ENCODE assay signal across 25 cellular contexts in genomic region chr1:173925306-173926242, GRCh38. TPM values are rescaled to one million over a fixed set of nuclear protein-coding genes. Genes with fewer than 3 reads are reported as not detected.
DNase-seq lines count a peak whose midpoint lies in the region; ATAC-seq, FAIRE-seq and TF ChIP-seq lines count a peak whose summit lies in the region.
"Had no signal": no experiment of that assay in that cellular context is flagged by ENCODE, and none has a peak within 500 bp of the region (broad histone marks: within the 10 kb centered on the region; RNA-seq: fewer than 3 reads in every experiment).

No MANE protein-coding gene starts in this region.

- TF ChIP-seq EP300 in HepG2 (IDR thresholded peaks at IDR 0.05; ENCODE audit: low read depth in 2 of 2, low read length in 2 of 2) (peak in 1 of 2 experiments; percentile 45; a peak in 1 of 4 replicates), HepG2 (CRISPR knock-in tag; IDR thresholded peaks at IDR 0.05; ENCODE audit: borderline replicate concordance) (no peak)

- H3K4me3 Mint-ChIP-seq in H9 = no peak overlapping the region
- H3K4me3 Mint-ChIP-seq in astrocyte (ENCODE audit: unreplicated experiment) = no peak overlapping the region
- H3K4me3 Mint-ChIP-seq: CD4-positive, alpha-beta T cell; T-cell had no signal

- intact Hi-C loops in HepG2 (cut with micrococcal nuclease; ENCODE audit: unreplicated experiment) = loop anchor here (5.0 kb wide), 1 partner anchor 58 kb away; the partner anchor contains the start of genes GAS5 and ZBTB37

- H3K14ac ChIP-seq in H9 (ENCODE audit: insufficient read depth, low read length) = no peak overlapping the region

- no peak overlapping the region for H3K9ac ChIP-seq in H9 (ENCODE audit: extremely low read depth, insufficient read length, low read length)
- no peak overlapping the region for H3K9ac ChIP-seq in astrocyte (ENCODE audit: low read length)
- no peak overlapping the region for H3K9ac ChIP-seq in HepG2 (ENCODE audit: insufficient read depth, low read depth, low read length)

- H3K27ac ChIP-seq in H9 (ENCODE audit: insufficient read length, low read depth, low read length) (no peak overlapping the region), astrocyte (ENCODE audit: low read depth, low read length) (no peak overlapping the region), HepG2 (ENCODE audit: extremely low read length, insufficient read depth, low read length) (peak overlapping the region; percentile 78), small intestine (ENCODE audit: low read depth in 1 of 2, low read length in 1 of 2) (no peak overlapping the region)
- H3K27ac ChIP-seq: HL-60 had no signal

- POLR2A ChIA-PET in HepG2 (lab: Yijun Ruan, JAX) = interaction anchor here (0.9 to 3.4 kb wide), 3 partner anchors 8 to 58 kb away, joined by 3 to 18 read pairs (median 16); partner anchors contain the start of genes GAS5, SERPINC1 and ZBTB37

- H2BK12ac ChIP-seq in H9 (ENCODE audit: insufficient read length, low read depth, low read length) = no peak overlapping the region

- no peak overlapping the region for H4K91ac ChIP-seq in H9 (ENCODE audit: insufficient read length, low read depth, low read length)

- DNase-seq in H9 = no peak
- no peak for DNase-seq in astrocyte (ENCODE audit: low read depth)
- peak; percentile 77 for DNase-seq in HepG2 (ENCODE audit: low spot score)
- DNase-seq in small intestine = peak; percentile 81
- DNase-seq in NCI-H2107 (lab: John Stamatoyannopoulos, UW) = no peak
- DNase-seq in activated naive CD4-positive, alpha-beta T cell treated with anti-CD3 and anti-CD28 coated beads, Interleukin-2, amount 50 U/mL, for 16 hours = no peak
- DNase-seq: BE2C; CD4-positive, alpha-beta T cell; DMS153; GDM1; GOT3; IMR-90; Kasumi-1; NCI-H1105; NCI-H2081; NCI-H510A treated with DMSO at 0.1 percent for 48 hours; NCI-H774; RPMI8226; SHP77 treated with DMSO at 0.1 percent for 48 hours; T-cell had no signal

- H3K9me3 Mint-ChIP-seq in H9 = no peaks in the 10 kb centered on the region
- peaks cover 4% of the 10 kb centered on the region for H3K9me3 Mint-ChIP-seq in astrocyte (ENCODE audit: unreplicated experiment)
- H3K9me3 Mint-ChIP-seq: CD4-positive, alpha-beta T cell; T-cell had no signal

- no peak overlapping the region for H2AFZ ChIP-seq in H9 (ENCODE audit: low read length)
- no peak overlapping the region for H2AFZ ChIP-seq in astrocyte (ENCODE audit: low read depth, low read length)
- no peak overlapping the region for H2AFZ ChIP-seq in HepG2 (ENCODE audit: low read length)

- no peak overlapping the region for H3K56ac ChIP-seq in H9 (ENCODE audit: insufficient read length, low read depth, low read length)

- CTCF ChIA-PET in HepG2 (lab: Yijun Ruan, JAX; ENCODE audit: low intra/inter-chr PET ratio, low total read pairs) = no interaction called here

- H4K20me1 ChIP-seq in H9 (ENCODE audit: control insufficient read depth, insufficient read depth, insufficient read length) (no peaks in the 10 kb centered on the region), astrocyte (ENCODE audit: insufficient read depth, low read length) (no peaks in the 10 kb centered on the region), HepG2 (ENCODE audit: insufficient read depth, low read length) (no peaks in the 10 kb centered on the region)

- TF ChIP-seq RAD21 in HepG2 (CRISPR knock-in tag; IDR thresholded peaks at IDR 0.05) = no peak

- H3K27me3 ChIP-seq in H9 (ENCODE audit: insufficient read depth, low read length) = no peaks in the 10 kb centered on the region
- H3K27me3 ChIP-seq in astrocyte (ENCODE audit: insufficient read depth, low read length) = peaks cover 3% of the 10 kb centered on the region
- no peaks in the 10 kb centered on the region for H3K27me3 ChIP-seq in HepG2 (ENCODE audit: control insufficient read depth in 1 of 2, insufficient read depth in 2 of 2, low read length in 2 of 2)
- no peaks in the 10 kb centered on the region for H3K27me3 ChIP-seq in small intestine (ENCODE audit: control insufficient read depth in 2 of 2, insufficient read depth in 2 of 2, low read length in 2 of 2)
- H3K27me3 ChIP-seq: BE2C had no signal

- no peaks in the 10 kb centered on the region for H3K36me3 ChIP-seq in astrocyte (ENCODE audit: insufficient read depth, low read length)
- no peaks in the 10 kb centered on the region for H3K36me3 ChIP-seq in HepG2 (replicated peaks in 1 of 2; ENCODE audit: control insufficient read depth in 1 of 2, insufficient read depth in 2 of 2, low read length in 2 of 2)
- no peaks in the 10 kb centered on the region for H3K36me3 ChIP-seq in small intestine (ENCODE audit: control insufficient read depth in 2 of 2, insufficient read depth in 2 of 2, low read length in 2 of 2)
- H3K36me3 ChIP-seq: BE2C had no signal

- H3K36me3 Mint-ChIP-seq in H9 (ENCODE audit: insufficient read depth in 1 of 3, low read depth in 3 of 3) (peaks cover 0 to 4% (median 0%) of the 10 kb centered on the region in 3 experiments; a peak in 2 of 7 replicates), astrocyte (ENCODE audit: low read depth, unreplicated experiment) (peaks cover 5% of the 10 kb centered on the region)
- H3K36me3 Mint-ChIP-seq: T-cell had no signal

- ATAC-seq in HepG2 = peak; percentile 96
- no peak for ATAC-seq in GM19463 (IDR thresholded peaks at IDR 0.05; ENCODE audit: unreplicated experiment)
- ATAC-seq in GM18873 (IDR thresholded peaks at IDR 0.05; ENCODE audit: low FRiP score, unreplicated experiment) = no peak
- ATAC-seq: T-cell had no signal

- H2BK15ac ChIP-seq in H9 (ENCODE audit: low read depth, low read length) = no peak overlapping the region

- no CpG with 5 or more reads among the region's 8 CpGs for WGBS in H9 (ENCODE audit: extremely low coverage, insufficient read length, low lambda C conversion rate)
- 15% methylated on average over 6 of the region's 8 CpGs for WGBS in HepG2 (ENCODE audit: low lambda C conversion rate)
- WGBS in small intestine, 3 donors = 71 to 89% (median 77%) methylated on average over 8 of the region's 8 CpGs

- H3K27ac Mint-ChIP-seq in H9 = peak overlapping the region in 1 of 3 experiments; percentile 10; a peak in 2 of 7 replicates
- peak overlapping the region; percentile 62 for H3K27ac Mint-ChIP-seq in astrocyte (ENCODE audit: unreplicated experiment)
- H3K27ac Mint-ChIP-seq: CD4-positive, alpha-beta T cell; T-cell had no signal

- H4K5ac ChIP-seq in H9 (ENCODE audit: insufficient read length, low read depth, low read length) = no peak overlapping the region

- H3K4me1 ChIP-seq in H9 (ENCODE audit: insufficient read depth, low read length) = no peaks in the 10 kb centered on the region
- H3K4me1 ChIP-seq in astrocyte (ENCODE audit: insufficient read depth, low read length) = no peaks in the 10 kb centered on the region
- H3K4me1 ChIP-seq in HepG2 (ENCODE audit: insufficient read depth, low read length) = peaks cover 28% of the 10 kb centered on the region
- no peaks in the 10 kb centered on the region for H3K4me1 ChIP-seq in small intestine (ENCODE audit: control insufficient read depth in 2 of 2, insufficient read depth in 1 of 2, low read depth in 1 of 2, low read length in 1 of 2)
- H3K4me1 ChIP-seq: BE2C had no signal

- H3K79me2 ChIP-seq in H9 (ENCODE audit: insufficient read depth, low read length) = no peaks in the 10 kb centered on the region
- no peaks in the 10 kb centered on the region for H3K79me2 ChIP-seq in astrocyte (ENCODE audit: insufficient read depth, low read length)
- H3K79me2 ChIP-seq in HepG2 (ENCODE audit: insufficient read depth, low read length) = no peaks in the 10 kb centered on the region

- H3K4me2 ChIP-seq in H9 (ENCODE audit: insufficient read depth, insufficient read length, low read length) (no peak overlapping the region), astrocyte (ENCODE audit: low read length) (no peak overlapping the region), HepG2 (ENCODE audit: low read depth, low read length) (peak overlapping the region; percentile 63)

- H3K4me1 Mint-ChIP-seq in H9 (no peaks in the 10 kb centered on the region), astrocyte (ENCODE audit: low read depth, unreplicated experiment) (peaks cover 3% of the 10 kb centered on the region)
- H3K4me1 Mint-ChIP-seq: T-cell had no signal

- H3K18ac ChIP-seq in H9 (ENCODE audit: insufficient read length, low read depth, low read length) = no peak overlapping the region

- no peak overlapping the region for H4K8ac ChIP-seq in H9 (replicated peaks; ENCODE audit: insufficient read length, low read depth, low read length)

- H3T11ph ChIP-seq in H9 (ENCODE audit: low read length) = no peak overlapping the region

- no peak overlapping the region for H3K23ac ChIP-seq in H9 (ENCODE audit: insufficient read length, low read depth, low read length)

- H3K4ac ChIP-seq in H9 (ENCODE audit: low read depth, low read length) = no peak overlapping the region

- H3K27me3 Mint-ChIP-seq in H9 (ENCODE audit: low read depth) = peaks cover 2% of the 10 kb centered on the region
- H3K27me3 Mint-ChIP-seq in astrocyte (ENCODE audit: low read depth, unreplicated experiment) = peaks cover 1% of the 10 kb centered on the region
- H3K27me3 Mint-ChIP-seq: CD4-positive, alpha-beta T cell; T-cell had no signal

- H3K23me2 ChIP-seq in H9 (ENCODE audit: insufficient read length, low read depth, low read length, poor library complexity, severe bottlenecking) = no peaks in the 10 kb centered on the region

- H2BK5ac ChIP-seq in H9 (ENCODE audit: insufficient read length, low read length) = no peak overlapping the region

- no peak overlapping the region for H2AK5ac ChIP-seq in H9 (ENCODE audit: insufficient read length, low read length)

- H3K79me1 ChIP-seq in H9 (ENCODE audit: insufficient read depth, low read depth, low read length, poor library complexity, severe bottlenecking) = no peaks in the 10 kb centered on the region

- no peak overlapping the region for H2BK120ac ChIP-seq in H9 (ENCODE audit: low read depth, low read length, poor library complexity, severe bottlenecking)

- no peak for FAIRE-seq in astrocyte (lab: Jason Lieb, UNC)
- peak; percentile 99 for FAIRE-seq in HepG2 (lab: Jason Lieb, UNC)
- FAIRE-seq in small intestine (lab: Jason Lieb, UNC) = no peak

- BruUV-seq in HepG2 (replicated peaks; lab: Mats Ljungman, UMichigan) = TSS peak; percentile 50

- H3K9me3 ChIP-seq in H9 (ENCODE audit: control insufficient read depth, low read depth, low read length) (no peaks in the 10 kb centered on the region), astrocyte (ENCODE audit: insufficient read depth, low read depth, low read length) (no peaks in the 10 kb centered on the region), HepG2 (ENCODE audit: low read length) (no peaks in the 10 kb centered on the region), small intestine (ENCODE audit: control insufficient read depth, low read depth) (no peaks in the 10 kb centered on the region)
- H3K9me3 ChIP-seq: BE2C had no signal

- peak overlapping the region; percentile 45 for H2BK20ac ChIP-seq in H9 (ENCODE audit: low read depth, low read length, poor library complexity, severe bottlenecking)

- H3K4me3 ChIP-seq in astrocyte (ENCODE audit: insufficient read depth, low read depth, low read length) = no peak overlapping the region
- H3K4me3 ChIP-seq in HepG2 (replicated peaks in 1 of 3; ENCODE audit: insufficient read depth in 1 of 3, low read depth in 2 of 3, low read length in 3 of 3) = peak overlapping the region in 1 of 3 experiments; percentile 29; a peak in 3 of 6 replicates
- no peak overlapping the region for H3K4me3 ChIP-seq in small intestine (ENCODE audit: low read depth in 1 of 2, low read length in 2 of 2)

- TF ChIP-seq POLR2A in HepG2 (IDR thresholded peaks at IDR 0.05; ENCODE audit: insufficient read depth in 1 of 2, low read depth in 2 of 2, low read length in 2 of 2) = peak; percentile 54 to 59; a peak in 2 of 4 replicates

- TF ChIP-seq CTCF in H9 (conservative IDR thresholded peaks at IDR 0.05) (no peak), astrocyte (IDR thresholded peaks at IDR 0.05; ENCODE audit: insufficient read depth, low read depth, low read length) (no peak), HepG2 (CRISPR knock-in tag; IDR thresholded peaks at IDR 0.05) (no peak)

- in situ Hi-C loops in HepG2 (cut with HindIII; ENCODE audit: extremely low pct_ligation_motif_present, low pct_unique_long_range_greater_than_20kb) = no loop called here

RNA-seq across cellular contexts. Expression of gene SERPINC1, which starts 8.4 kb away (rescaled TPM):
- total RNA-seq in H9 (2021) (not detected in 2 replicates), astrocyte (not detected in 2 replicates), HepG2 (2016; rRNA removed; fragmentation: Illumina TruSeq; extraction: Trizol) (107 and 205 TPM in 2 replicates)
- total RNA-seq in HepG2 (2016; cell fraction: cytosol; rRNA removed; fragmentation: Illumina TruSeq; extraction: Trizol; ENCODE audit: low read depth) = 28.3 and 30.3 TPM in 2 replicates
- 108 and 201 TPM in 2 replicates for total RNA-seq in HepG2 (2016; cell fraction: insoluble cytoplasmic fraction; rRNA removed; fragmentation: Illumina TruSeq; extraction: Trizol)
- 48.9 and 54.3 TPM in 2 replicates for total RNA-seq in HepG2 (2016; cell fraction: membrane; rRNA removed; fragmentation: Illumina TruSeq; extraction: Trizol)
- total RNA-seq in HepG2 (2016; cell fraction: nucleus; rRNA removed; fragmentation: Illumina TruSeq; extraction: Trizol) = 132 and 161 TPM in 2 replicates
- polyA plus RNA-seq in HepG2 (2011; rRNA removed) (142 and 156 TPM in 2 replicates), small intestine (under 1 TPM in 2 of 3 donors, not detected in 1; 0.19 to 0.89 TPM)
- 97.8 and 129 TPM in 2 replicates for polyA plus RNA-seq in HepG2 (2011; cell fraction: cytosol; rRNA removed)
- polyA plus RNA-seq in HepG2 (2011; cell fraction: nucleus; rRNA removed) = 61.6 and 79.0 TPM in 2 replicates
- polyA plus RNA-seq in HepG2 (2012) = 101 and 161 TPM in 2 replicates
- 35.4 and 37.9 TPM in 2 replicates for polyA plus RNA-seq in HepG2 (2016; cell fraction: cytosol; fragmentation: Illumina TruSeq; extraction: Trizol; ENCODE audit: low read depth)
- polyA plus RNA-seq in HepG2 (2016; cell fraction: insoluble cytoplasmic fraction; fragmentation: Illumina TruSeq; extraction: Trizol; ENCODE audit: low read depth) = 101 and 108 TPM in 2 replicates
- polyA plus RNA-seq in HepG2 (2016; cell fraction: membrane; fragmentation: Illumina TruSeq; extraction: Trizol; ENCODE audit: low read depth) = 43.2 and 51.7 TPM in 2 replicates
- 186 and 191 TPM in 2 replicates for polyA plus RNA-seq in HepG2 (2016; cell fraction: nucleus; fragmentation: Illumina TruSeq; extraction: Trizol; ENCODE audit: insufficient read depth, low read depth)
- 66.3 TPM in 1 of 2 replicates, not detected in the other for polyA minus RNA-seq in HepG2 (2011; rRNA and poly(A)+ RNA removed; ENCODE audit: low replicate concordance)
- 34.2 and 44.7 TPM in 2 replicates for polyA minus RNA-seq in HepG2 (2011; cell fraction: cytosol; rRNA and poly(A)+ RNA removed)
- 32.8 and 42.0 TPM in 2 replicates for polyA minus RNA-seq in HepG2 (2011; cell fraction: nucleus; rRNA and poly(A)+ RNA removed)
- total RNA-seq: CD4-positive, alpha-beta T cell; Daoy; HT1080; IMR-90 had no signal
- polyA plus RNA-seq: IMR-90 had no signal

RNA-seq across cellular contexts. Expression of gene ZBTB37, which starts 57.4 kb away (rescaled TPM):
- total RNA-seq in H9 (2021) = 10.6 and 12.0 TPM in 2 replicates
- 9.9 and 10.7 TPM in 2 replicates for total RNA-seq in astrocyte
- 7.7 and 10.7 TPM in 2 replicates for total RNA-seq in HepG2 (2016; rRNA removed; fragmentation: Illumina TruSeq; extraction: Trizol)
- total RNA-seq in HepG2 (2016; cell fraction: cytosol; rRNA removed; fragmentation: Illumina TruSeq; extraction: Trizol; ENCODE audit: low read depth) = 0.61 and 0.97 TPM in 2 replicates
- total RNA-seq in HepG2 (2016; cell fraction: insoluble cytoplasmic fraction; rRNA removed; fragmentation: Illumina TruSeq; extraction: Trizol) = 7.5 and 9.9 TPM in 2 replicates
- total RNA-seq in HepG2 (2016; cell fraction: membrane; rRNA removed; fragmentation: Illumina TruSeq; extraction: Trizol) = 3.4 and 3.6 TPM in 2 replicates
- total RNA-seq in HepG2 (2016; cell fraction: nucleus; rRNA removed; fragmentation: Illumina TruSeq; extraction: Trizol) = 12.5 and 13.1 TPM in 2 replicates
- polyA plus RNA-seq in HepG2 (2011; rRNA removed) = 1.9 and 2.6 TPM in 2 replicates
- polyA plus RNA-seq in HepG2 (2011; cell fraction: cytosol; rRNA removed) = 0.75 and 0.81 TPM in 2 replicates
- 3.3 and 4.0 TPM in 2 replicates for polyA plus RNA-seq in HepG2 (2011; cell fraction: nucleus; rRNA removed)
- polyA plus RNA-seq in HepG2 (2012) = 1.6 and 1.9 TPM in 2 replicates
- polyA plus RNA-seq in HepG2 (2016; cell fraction: cytosol; fragmentation: Illumina TruSeq; extraction: Trizol; ENCODE audit: low read depth) = 0.12 and 0.14 TPM in 2 replicates
- polyA plus RNA-seq in HepG2 (2016; cell fraction: insoluble cytoplasmic fraction; fragmentation: Illumina TruSeq; extraction: Trizol; ENCODE audit: low read depth) = 1.4 and 1.9 TPM in 2 replicates
- 0.26 and 0.34 TPM in 2 replicates for polyA plus RNA-seq in HepG2 (2016; cell fraction: membrane; fragmentation: Illumina TruSeq; extraction: Trizol; ENCODE audit: low read depth)
- polyA plus RNA-seq in HepG2 (2016; cell fraction: nucleus; fragmentation: Illumina TruSeq; extraction: Trizol; ENCODE audit: insufficient read depth, low read depth) = 5.4 and 5.5 TPM in 2 replicates
- polyA minus RNA-seq in HepG2 (2011; rRNA and poly(A)+ RNA removed; ENCODE audit: low replicate concordance) = 11.7 and 14.4 TPM in 2 replicates
- polyA minus RNA-seq in HepG2 (2011; cell fraction: cytosol; rRNA and poly(A)+ RNA removed) = 4.0 and 4.2 TPM in 2 replicates
- 20.0 and 21.6 TPM in 2 replicates for polyA minus RNA-seq in HepG2 (2011; cell fraction: nucleus; rRNA and poly(A)+ RNA removed)
- 1 to 10 TPM in 1 of 3 donors, under 1 TPM in 2; 0.22 to 1.1 (median 0.27) TPM for polyA plus RNA-seq in small intestine

RNA-seq across cellular contexts. Expression of gene GAS5, which starts 57.8 kb away (rescaled TPM):
- 677 and 690 TPM in 2 replicates for total RNA-seq in H9 (2021)
- total RNA-seq in astrocyte = 435 and 473 TPM in 2 replicates
- total RNA-seq in HepG2 (2016; rRNA removed; fragmentation: Illumina TruSeq; extraction: Trizol) = 184 and 352 TPM in 2 replicates
- total RNA-seq in HepG2 (2016; cell fraction: cytosol; rRNA removed; fragmentation: Illumina TruSeq; extraction: Trizol; ENCODE audit: low read depth) = 468 and 530 TPM in 2 replicates
- 176 and 342 TPM in 2 replicates for total RNA-seq in HepG2 (2016; cell fraction: insoluble cytoplasmic fraction; rRNA removed; fragmentation: Illumina TruSeq; extraction: Trizol)
- total RNA-seq in HepG2 (2016; cell fraction: membrane; rRNA removed; fragmentation: Illumina TruSeq; extraction: Trizol) = 493 and 530 TPM in 2 replicates
- 518 and 556 TPM in 2 replicates for total RNA-seq in HepG2 (2016; cell fraction: nucleus; rRNA removed; fragmentation: Illumina TruSeq; extraction: Trizol)
- 687 and 738 TPM in 2 replicates for polyA plus RNA-seq in HepG2 (2011; rRNA removed)
- polyA plus RNA-seq in HepG2 (2011; cell fraction: cytosol; rRNA removed) = 564 and 847 TPM in 2 replicates
- polyA plus RNA-seq in HepG2 (2011; cell fraction: nucleus; rRNA removed) = 400 and 532 TPM in 2 replicates
- polyA plus RNA-seq in HepG2 (2012) = 512 and 724 TPM in 2 replicates
- polyA plus RNA-seq in HepG2 (2016; cell fraction: cytosol; fragmentation: Illumina TruSeq; extraction: Trizol; ENCODE audit: low read depth) = 421 and 462 TPM in 2 replicates
- 132 and 134 TPM in 2 replicates for polyA plus RNA-seq in HepG2 (2016; cell fraction: insoluble cytoplasmic fraction; fragmentation: Illumina TruSeq; extraction: Trizol; ENCODE audit: low read depth)
- 376 and 391 TPM in 2 replicates for polyA plus RNA-seq in HepG2 (2016; cell fraction: membrane; fragmentation: Illumina TruSeq; extraction: Trizol; ENCODE audit: low read depth)
- 612 and 634 TPM in 2 replicates for polyA plus RNA-seq in HepG2 (2016; cell fraction: nucleus; fragmentation: Illumina TruSeq; extraction: Trizol; ENCODE audit: insufficient read depth, low read depth)
- 146 and 679 TPM in 2 replicates for polyA minus RNA-seq in HepG2 (2011; rRNA and poly(A)+ RNA removed; ENCODE audit: low replicate concordance)
- polyA minus RNA-seq in HepG2 (2011; cell fraction: cytosol; rRNA and poly(A)+ RNA removed) = 112 and 117 TPM in 2 replicates
- polyA minus RNA-seq in HepG2 (2011; cell fraction: nucleus; rRNA and poly(A)+ RNA removed) = 1,094 and 1,103 TPM in 2 replicates
- polyA plus RNA-seq in small intestine = 100 to 1,000 TPM; 375 to 600 (median 575) TPM

Comparison
In these comparisons a context has a peak if more than half of its experiments do, and no peak if none do; other contexts are left out.
1. DNase-seq: peak in HepG2 (single experiment) and small intestine (single experiment); none in H9 (single experiment), astrocyte (single experiment), NCI-H2107 (single experiment) and activated naive CD4-positive, alpha-beta T cell treated with anti-CD3 and anti-CD28 coated beads, Interleukin-2, amount 50 U/mL, for 16 hours (single experiment).
2. RNA of gene SERPINC1, which starts 8.4 kb away (total RNA-seq): 28.3 to 205 TPM in HepG2; not detected in astrocyte and not detected in H9; every median in the first group is over 10 times any median in the second.